ENCODE assay signal across 22 cellular contexts in genomic region chr12:21962821-21963220, GRCh38. TPM values are rescaled to one million over a fixed set of nuclear protein-coding genes. Genes with fewer than 3 reads are reported as not detected.
"Had no signal": no experiment of that assay in that cellular context is flagged by ENCODE, and none has a peak within 500 bp of the region (broad histone marks: within the 10 kb centered on the region; RNA-seq: fewer than 3 reads in every experiment).

No MANE protein-coding gene starts in this region.

- H3K36me3 Mint-ChIP-seq: activated naive CD8-positive, alpha-beta T cell treated with anti-CD3 and anti-CD28 coated beads, Interleukin-2, amount 10 ng/mL, durations not matched to agents 7 days and 5 days; mesothelial cell of epicardium; natural killer cell had no signal

- H3K27ac Mint-ChIP-seq: activated naive CD4-positive, alpha-beta T cell treated with anti-CD3 and anti-CD28 coated beads for 36 hours; activated naive CD8-positive, alpha-beta T cell treated with anti-CD3 and anti-CD28 coated beads, Interleukin-2, amount 10 ng/mL, durations not matched to agents 7 days and 5 days; mesothelial cell of epicardium; natural killer cell; progenitor cell of endocrine pancreas; T-helper 1 cell treated with Interleukin-12 subunit alpha and Interleukin-12 subunit beta and Interleukin-4 antibody, amounts not matched to agents 30 μg/mL and 1 μg/mL, for 36 hours had no signal

- FAIRE-seq: islet of Langerhans had no signal

- H3K36me3 ChIP-seq: gastrocnemius medialis, upper lobe of left lung had no signal

- H3K9me3 ChIP-seq: gastrocnemius medialis, upper lobe of left lung had no signal

- H3K4me1 ChIP-seq: gastrocnemius medialis, upper lobe of left lung had no signal

- H3K9me3 Mint-ChIP-seq: T-helper 1 cell treated with Interleukin-12 subunit alpha and Interleukin-12 subunit beta and Interleukin-4 antibody, amounts not matched to agents 30 μg/mL and 1 μg/mL, for 36 hours had no signal

- H3K27me3 ChIP-seq: gastrocnemius medialis, upper lobe of left lung had no signal

- H3K4me1 Mint-ChIP-seq: activated naive CD8-positive, alpha-beta T cell treated with anti-CD3 and anti-CD28 coated beads, Interleukin-2, amount 10 ng/mL, durations not matched to agents 7 days and 5 days; mesothelial cell of epicardium; natural killer cell had no signal

- H3K4me3 ChIP-seq: gastrocnemius medialis, lung, upper lobe of left lung had no signal

- H3K27ac ChIP-seq: gastrocnemius medialis, upper lobe of left lung had no signal

- DNase-seq: activated CD4-positive, alpha-beta T cell treated with anti-CD3 and anti-CD28 coated beads for 4 hours; activated CD4-positive, alpha-beta T cell treated with anti-CD3 and anti-CD28 coated beads, Interleukin-2, amount 50 U/mL, for 48 hours; activated CD4-positive, CD25-positive, alpha-beta regulatory T cell; activated effector memory CD4-positive, alpha-beta T cell treated with Interleukin-2 at 50 U/mL for 16 hours; activated naive CD4-positive, alpha-beta T cell treated with anti-CD3 and anti-CD28 coated beads for 36 hours; activated naive CD8-positive, alpha-beta T cell treated with anti-CD3 and anti-CD28 coated beads, Interleukin-2, amount 10 ng/mL, durations not matched to agents 7 days and 5 days; activated T-cell treated with anti-CD3 and anti-CD28 coated beads, Interleukin-2, amount 50 U/mL, for 48 hours; amniotic stem cell; dermis blood vessel endothelial cell; effector CD8-positive, alpha-beta T cell; gastrocnemius medialis; natural killer cell; retina; stimulated activated CD4-positive, alpha-beta T cell treated with anti-CD3 and anti-CD28 coated beads, Interleukin-12 subunit alpha, Interleukin-12 subunit beta, amount 100 ng/mL, for 4 hours; stimulated activated CD4-positive, alpha-beta T cell treated with anti-CD3 and anti-CD28 coated beads, Interleukin-4, amount 100 ng/mL, for 4 hours; stimulated activated naive CD8-positive, alpha-beta T cell treated with anti-CD3 and anti-CD28 coated beads, Interleukin-15, Interleukin-2, amounts not matched to agents 100 U/mL and 50 U/mL, for 24 hours; upper lobe of left lung had no signal

- H3K4me3 Mint-ChIP-seq: activated naive CD4-positive, alpha-beta T cell treated with anti-CD3 and anti-CD28 coated beads for 36 hours; activated naive CD8-positive, alpha-beta T cell treated with anti-CD3 and anti-CD28 coated beads, Interleukin-2, amount 10 ng/mL, durations not matched to agents 7 days and 5 days; mesothelial cell of epicardium; natural killer cell; T-helper 1 cell treated with Interleukin-12 subunit alpha and Interleukin-12 subunit beta and Interleukin-4 antibody, amounts not matched to agents 30 μg/mL and 1 μg/mL, for 36 hours had no signal

RNA-seq across cellular contexts. Expression of gene ABCC9, which starts 21.6 kb away (rescaled TPM):
- total RNA-seq: activated naive CD4-positive, alpha-beta T cell treated with anti-CD3 and anti-CD28 coated beads for 36 hours; activated naive CD8-positive, alpha-beta T cell treated with anti-CD3 and anti-CD28 coated beads, Interleukin-2, amount 10 ng/mL, durations not matched to agents 7 days and 5 days had no signal
